8 cellular contexts compared by ENCODE assay signal in genomic region chr11:8910662-8911039, GRCh38. TPM values are rescaled to one million over a fixed set of nuclear protein-coding genes. Genes with fewer than 3 reads are reported as not detected.
DNase-seq lines count a peak whose midpoint lies in the region; ATAC-seq, FAIRE-seq and TF ChIP-seq lines count a peak whose summit lies in the region.

No MANE protein-coding gene starts in this region.

- intact Hi-C loops in K562 (cut with micrococcal nuclease) (loop anchor here (5.0 kb wide), 2 partner anchors 152 to 227 kb away; no protein-coding TSS in a partner anchor), lower lobe of right lung (cut with DNase I) (no loop called here), vagina (cut with DNase I) (no loop called here)

- CTCF ChIA-PET in K562 (lab: Yijun Ruan, JAX; ENCODE audit: low intra/inter-chr PET ratio): no interaction called here

- H3K4me3 ChIP-seq in K562 (peak overlapping the region; percentile 26), lower lobe of right lung (peak overlapping the region; percentile 87), vagina (peak overlapping the region; percentile 80 to 95)

- FAIRE-seq in GM19239 (lab: Jason Lieb, UNC) (peak; percentile 79), K562 (lab: Jason Lieb, UNC) (no peak)

- TF ChIP-seq RAD21 in K562 (CRISPR knock-in tag; conservative IDR thresholded peaks at IDR 0.05 in 1 of 2, IDR thresholded peaks at IDR 0.05 in 1 of 2): no peak

- H3K79me2 ChIP-seq in K562 (ENCODE audit: control insufficient read depth, insufficient read depth, low read length): peaks cover 19% of the 10 kb centered on the region

- H3K4me1 ChIP-seq in K562 (replicated peaks in 1 of 2; ENCODE audit: control insufficient read depth in 2 of 2, insufficient read depth in 2 of 2, low read length in 2 of 2): peaks cover 15 to 29% of the 10 kb centered on the region in 2 experiments
- H3K4me1 ChIP-seq in lower lobe of right lung: peaks cover 38% of the 10 kb centered on the region
- peaks cover 52% of the 10 kb centered on the region for H3K4me1 ChIP-seq in vagina

- no peak for DNase-seq in GM19239 (ENCODE audit: insufficient read length, low spot score)
- DNase-seq in K562 (ENCODE audit: extremely low read depth in 1 of 4, low spot score in 3 of 4): no peak
- no peak for DNase-seq in lower lobe of right lung
- no peak for DNase-seq in vagina (ENCODE audit: extremely low spot score in 2 of 2)
- no peak for DNase-seq in C1 segment of cervical spinal cord (lab: John Stamatoyannopoulos, UW)
- no peak for DNase-seq in NCI-H524 (lab: John Stamatoyannopoulos, UW)

- BruUV-seq in K562 (replicated peaks; lab: Mats Ljungman, UMichigan): no TSS peak

- H3K27ac ChIP-seq in K562 (ENCODE audit: extremely low read depth, low read depth, low read length) (no peak overlapping the region; the same call in 2 of the 3 replicates), lower lobe of right lung (peak overlapping the region; percentile 90), vagina (peak overlapping the region; percentile 90)

- peak overlapping the region; percentile 81 for H3K4me2 ChIP-seq in K562 (ENCODE audit: insufficient read depth, low read length)

- in situ Hi-C loops in K562 (cut with MboI): no loop called here

- peak overlapping the region; percentile 24 to 90; a peak in 2 of 4 replicates for H3K9ac ChIP-seq in K562 (ENCODE audit: insufficient read depth in 1 of 2, low read depth in 2 of 2, low read length in 2 of 2)

- TF ChIP-seq POLR2A in K562 (conservative IDR thresholded peaks at IDR 0.05): no peak
- TF ChIP-seq POLR2A in vagina (IDR thresholded peaks at IDR 0.05): no peak

- POLR2A ChIA-PET in K562 (lab: Yijun Ruan, JAX): interaction anchor here (1.0 kb wide), 1 partner anchor 13 kb away, joined by 3 read pairs; no protein-coding TSS in a partner anchor

- no peaks in the 10 kb centered on the region for H3K27me3 ChIP-seq in K562 (ENCODE audit: control insufficient read depth in 2 of 2, insufficient read depth in 2 of 2, low read length in 2 of 2)
- no peaks in the 10 kb centered on the region for H3K27me3 ChIP-seq in lower lobe of right lung (ENCODE audit: low read depth)
- no peaks in the 10 kb centered on the region for H3K27me3 ChIP-seq in vagina

- no peaks in the 10 kb centered on the region for H4K20me1 ChIP-seq in K562 (replicated peaks; ENCODE audit: control insufficient read depth, insufficient read depth, low read length)

- ATAC-seq in HG03280 (IDR thresholded peaks at IDR 0.05; ENCODE audit: unreplicated experiment) (peak; percentile 25), K562 (peak; percentile 25), lower lobe of right lung (peak; percentile 18 to 24), GM19328 (IDR thresholded peaks at IDR 0.05; ENCODE audit: unreplicated experiment) (no peak)

- TF ChIP-seq EP300 in K562 (IDR thresholded peaks at IDR 0.05; ENCODE audit: low read length): no peak

- peaks cover 11% of the 10 kb centered on the region for H3K36me3 ChIP-seq in K562 (ENCODE audit: control insufficient read depth, insufficient read depth, low read length)
- H3K36me3 ChIP-seq in lower lobe of right lung: peaks cover 4% of the 10 kb centered on the region
- H3K36me3 ChIP-seq in vagina: no peaks in the 10 kb centered on the region

- H3K9me3 ChIP-seq in K562 (replicated peaks; ENCODE audit: control insufficient read depth, insufficient read depth, low read depth, low read length): no peaks in the 10 kb centered on the region; the same call in 1 of the 2 replicates
- H3K9me3 ChIP-seq in lower lobe of right lung: no peaks in the 10 kb centered on the region
- H3K9me3 ChIP-seq in vagina: no peaks in the 10 kb centered on the region

- TF ChIP-seq CTCF in K562 (IDR thresholded peaks at IDR 0.05 in 2 of 3, conservative IDR thresholded peaks at IDR 0.05 in 1 of 3; ENCODE audit: insufficient read depth in 2 of 3, low read depth in 1 of 3, low read length in 3 of 3): no peak
- TF ChIP-seq CTCF in lower lobe of right lung (IDR thresholded peaks at IDR 0.05): no peak
- no peak for TF ChIP-seq CTCF in vagina (IDR thresholded peaks at IDR 0.05)

- 10% methylated on average over 3 of the region's 22 CpGs for WGBS in K562 (ENCODE audit: insufficient coverage, low coverage, missing lambda C conversion rate)

- H2AFZ ChIP-seq in K562 (ENCODE audit: low read depth, low read length): peak overlapping the region; percentile 90

- no peaks in the 10 kb centered on the region for H3K9me1 ChIP-seq in K562 (ENCODE audit: control insufficient read depth, insufficient read depth, low read length)

RNA-seq across cellular contexts. Expression of gene AKIP1, which starts 0.3 kb away (rescaled TPM):
- 12.2 and 13.4 TPM in 2 replicates for total RNA-seq in K562 (2011; cell fraction: chromatin; rRNA removed; ENCODE audit: low replicate concordance)
- 11.8 and 12.7 TPM in 2 replicates for total RNA-seq in K562 (2011; cell fraction: nucleolus; rRNA removed)
- 13.1 and 21.8 TPM in 2 replicates for total RNA-seq in K562 (2011; cell fraction: nucleoplasm; rRNA removed)
- 36.2 and 48.7 TPM in 2 replicates for total RNA-seq in K562 (2014; rRNA removed)
- total RNA-seq in K562 (2014; rRNA removed; fragmentation: Illumina TruSeq; extraction: Trizol): 25.5 and 28.6 TPM in 2 replicates
- 37.1 and 40.2 TPM in 2 replicates for total RNA-seq in K562 (2015; rRNA removed; fragmentation: Illumina TruSeq; extraction: Trizol)
- total RNA-seq in K562 (2021): 40.0 and 41.6 TPM in 2 replicates
- polyA plus RNA-seq in K562 (2011; rRNA removed): 47.2 and 49.2 TPM in 2 replicates
- 39.7 and 50.8 TPM in 2 replicates for polyA plus RNA-seq in K562 (2011; cell fraction: cytosol; rRNA removed)
- 16.5 and 17.7 TPM in 2 replicates for polyA plus RNA-seq in K562 (2011; cell fraction: nucleus; rRNA removed)
- 44.7 and 45.1 TPM in 2 replicates for polyA plus RNA-seq in K562 (2012)
- 34.2 and 40.1 TPM in 2 replicates for polyA plus RNA-seq in K562 (2014; fragmentation: Illumina TruSeq; extraction: Trizol)
- 10 to 100 TPM in 1 of 2 experiments, 1 to 10 TPM in 1; 9.0 to 15.1 TPM for polyA plus RNA-seq in K562 (2014; fragmentation: Nextera tagmentation; extraction: Ambion mirVana)
- polyA plus RNA-seq in K562 (2014; rRNA removed): 52.6 and 60.1 TPM in 2 replicates
- 18.7 and 20.9 TPM in 2 replicates for polyA minus RNA-seq in K562 (2011; rRNA and poly(A)+ RNA removed)
- 17.8 and 18.9 TPM in 2 replicates for polyA minus RNA-seq in K562 (2011; cell fraction: cytosol; rRNA and poly(A)+ RNA removed)
- 5.8 and 7.1 TPM in 2 replicates for polyA minus RNA-seq in K562 (2011; cell fraction: nucleus; rRNA and poly(A)+ RNA removed)
- total RNA-seq in lower lobe of right lung: 24.1 TPM
- total RNA-seq in vagina: 16.7 TPM

RNA-seq across cellular contexts. Expression of gene C11orf16, which starts 22.1 kb away (rescaled TPM):
- total RNA-seq in K562 (2011; cell fraction: chromatin; rRNA removed; ENCODE audit: low replicate concordance): not detected in 2 replicates
- 0.33 TPM in 1 of 2 replicates, not detected in the other for total RNA-seq in K562 (2011; cell fraction: nucleolus; rRNA removed)
- not detected in 2 replicates for total RNA-seq in K562 (2011; cell fraction: nucleoplasm; rRNA removed)
- total RNA-seq in K562 (2014; rRNA removed) (not detected in 2 replicates), K562 (2014; rRNA removed; fragmentation: Illumina TruSeq; extraction: Trizol) (not detected in 2 replicates), K562 (2015; rRNA removed; fragmentation: Illumina TruSeq; extraction: Trizol) (not detected in 2 replicates), K562 (2021) (not detected in 2 replicates), lower lobe of right lung (5.4 TPM), vagina (not detected)
- polyA plus RNA-seq in K562 (2011; rRNA removed) (not detected in 2 replicates), K562 (2014; fragmentation: Illumina TruSeq; extraction: Trizol) (not detected in 2 replicates), K562 (2014; fragmentation: Nextera tagmentation; extraction: Ambion mirVana) (not detected), K562 (2014; rRNA removed) (0.05 TPM in 1 of 2 replicates, not detected in the other)
- polyA plus RNA-seq in K562 (2011; cell fraction: cytosol; rRNA removed): not detected in 2 replicates
- polyA plus RNA-seq in K562 (2011; cell fraction: nucleus; rRNA removed): 0.26 TPM in 1 of 2 replicates, not detected in the other
- polyA plus RNA-seq in K562 (2012): 0.07 TPM in 1 of 2 replicates, not detected in the other
- polyA minus RNA-seq in K562 (2011; rRNA and poly(A)+ RNA removed): not detected in 2 replicates
- not detected in 2 replicates for polyA minus RNA-seq in K562 (2011; cell fraction: cytosol; rRNA and poly(A)+ RNA removed)
- not detected in 2 replicates for polyA minus RNA-seq in K562 (2011; cell fraction: nucleus; rRNA and poly(A)+ RNA removed)

RNA-seq across cellular contexts. Expression of gene ASCL3, which starts 32.2 kb away (rescaled TPM):
- total RNA-seq in K562 (2011; cell fraction: chromatin; rRNA removed; ENCODE audit: low replicate concordance): not detected in 2 replicates
- total RNA-seq in K562 (2011; cell fraction: nucleolus; rRNA removed): not detected in 2 replicates
- total RNA-seq in K562 (2011; cell fraction: nucleoplasm; rRNA removed): not detected in 2 replicates
- total RNA-seq in K562 (2014; rRNA removed): not detected in 2 replicates
- not detected in 2 replicates for total RNA-seq in K562 (2014; rRNA removed; fragmentation: Illumina TruSeq; extraction: Trizol)
- not detected in 2 replicates for total RNA-seq in K562 (2015; rRNA removed; fragmentation: Illumina TruSeq; extraction: Trizol)
- total RNA-seq in K562 (2021): not detected in 2 replicates
- not detected in 2 replicates for polyA plus RNA-seq in K562 (2011; rRNA removed)
- not detected in 2 replicates for polyA plus RNA-seq in K562 (2011; cell fraction: cytosol; rRNA removed)
- not detected in 2 replicates for polyA plus RNA-seq in K562 (2011; cell fraction: nucleus; rRNA removed)
- polyA plus RNA-seq in K562 (2012): not detected in 2 replicates
- polyA plus RNA-seq in K562 (2014; fragmentation: Illumina TruSeq; extraction: Trizol): not detected in 2 replicates
- not detected for polyA plus RNA-seq in K562 (2014; fragmentation: Nextera tagmentation; extraction: Ambion mirVana)
- polyA plus RNA-seq in K562 (2014; rRNA removed): not detected in 2 replicates
- polyA minus RNA-seq in K562 (2011; rRNA and poly(A)+ RNA removed): not detected in 2 replicates
- polyA minus RNA-seq in K562 (2011; cell fraction: cytosol; rRNA and poly(A)+ RNA removed): not detected in 2 replicates
- polyA minus RNA-seq in K562 (2011; cell fraction: nucleus; rRNA and poly(A)+ RNA removed): not detected in 2 replicates
- total RNA-seq in lower lobe of right lung: not detected
- total RNA-seq in vagina: not detected

RNA-seq across cellular contexts. Expression of gene TMEM9B, which starts 53.6 kb away (rescaled TPM):
- 13.2 and 21.8 TPM in 2 replicates for total RNA-seq in K562 (2011; cell fraction: chromatin; rRNA removed; ENCODE audit: low replicate concordance)
- total RNA-seq in K562 (2011; cell fraction: nucleolus; rRNA removed): 13.7 and 14.1 TPM in 2 replicates
- 20.6 and 29.5 TPM in 2 replicates for total RNA-seq in K562 (2011; cell fraction: nucleoplasm; rRNA removed)
- 9.8 and 14.7 TPM in 2 replicates for total RNA-seq in K562 (2014; rRNA removed)
- total RNA-seq in K562 (2014; rRNA removed; fragmentation: Illumina TruSeq; extraction: Trizol): 17.8 and 19.9 TPM in 2 replicates
- 15.8 and 19.4 TPM in 2 replicates for total RNA-seq in K562 (2015; rRNA removed; fragmentation: Illumina TruSeq; extraction: Trizol)
- total RNA-seq in K562 (2021): 14.0 TPM in 2 replicates
- 12.8 and 20.0 TPM in 2 replicates for polyA plus RNA-seq in K562 (2011; rRNA removed)
- polyA plus RNA-seq in K562 (2011; cell fraction: cytosol; rRNA removed): 7.1 and 10.5 TPM in 2 replicates
- 5.1 and 5.3 TPM in 2 replicates for polyA plus RNA-seq in K562 (2011; cell fraction: nucleus; rRNA removed)
- 15.9 and 22.1 TPM in 2 replicates for polyA plus RNA-seq in K562 (2012)
- polyA plus RNA-seq in K562 (2014; fragmentation: Illumina TruSeq; extraction: Trizol): 12.5 and 16.0 TPM in 2 replicates
- polyA plus RNA-seq in K562 (2014; fragmentation: Nextera tagmentation; extraction: Ambion mirVana): 1 to 10 TPM; 7.7 to 9.6 TPM
- polyA plus RNA-seq in K562 (2014; rRNA removed): 11.9 and 16.6 TPM in 2 replicates
- polyA minus RNA-seq in K562 (2011; rRNA and poly(A)+ RNA removed): 12.4 and 14.1 TPM in 2 replicates
- 3.0 and 4.0 TPM in 2 replicates for polyA minus RNA-seq in K562 (2011; cell fraction: cytosol; rRNA and poly(A)+ RNA removed)
- polyA minus RNA-seq in K562 (2011; cell fraction: nucleus; rRNA and poly(A)+ RNA removed): 5.8 and 6.3 TPM in 2 replicates
- 57.7 TPM for total RNA-seq in lower lobe of right lung
- total RNA-seq in vagina: 26.8 TPM

Comparison
In these comparisons a context has a peak if more than half of its experiments do, and no peak if none do; other contexts are left out.
1. H3K4me3 ChIP-seq: peak in every context shown above with its lines; median percentile 88 in vagina; 87 in lower lobe of right lung; 26 in K562.